ENCODE assay signal across 21 cellular contexts in the genomic region with DNA sequence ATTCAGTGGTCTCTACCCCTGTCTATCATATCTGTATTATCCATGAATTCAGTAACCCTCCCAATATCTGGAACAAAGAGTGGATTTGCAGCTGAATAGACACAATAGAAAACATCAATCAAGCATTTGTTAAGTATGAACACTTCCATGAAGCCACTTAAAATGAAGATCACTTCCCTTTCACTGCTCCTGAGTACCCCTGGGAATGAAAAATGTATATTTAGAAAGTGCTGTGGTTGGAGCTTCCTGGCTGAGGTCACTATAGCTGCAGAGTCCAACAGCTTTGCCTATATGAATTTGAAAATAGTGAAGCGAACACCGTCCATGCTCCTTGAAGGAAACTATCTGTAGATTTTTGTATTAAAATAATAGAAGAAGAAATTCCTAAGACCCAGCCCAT.
"Had no signal": no experiment of that assay in that cellular context is flagged by ENCODE, and none has a peak within 500 bp of the region (broad histone marks: within the 10 kb centered on the region; RNA-seq: fewer than 3 reads in every experiment).

No MANE protein-coding gene starts in this region.

- H3K27ac ChIP-seq: epithelial cell of prostate, esophagus muscularis mucosa, gastrocnemius medialis, heart right ventricle, right atrium auricular region, sigmoid colon, skin epidermis, stomach had no signal

- H3K4me1 ChIP-seq: esophagus muscularis mucosa, gastrocnemius medialis, heart right ventricle, right atrium auricular region, sigmoid colon, stomach had no signal

- ATAC-seq: effector memory CD8-positive, alpha-beta T cell; gastrocnemius medialis; heart right ventricle; left lobe of liver; naive thymus-derived CD4-positive, alpha-beta T cell had no signal

- H3K27me3 Mint-ChIP-seq: dendritic cell treated with granulocyte-macrophage colony-stimulating factor and Interleukin-4, amounts not matched to agents 40 ng/mL and 50 ng/mL, for 4 days; type B pancreatic cell had no signal

- H3K4me3 ChIP-seq: esophagus muscularis mucosa, gastrocnemius medialis, heart right ventricle, right atrium auricular region, sigmoid colon, skin epidermis, stomach had no signal

- H3K4me3 Mint-ChIP-seq: dendritic cell treated with granulocyte-macrophage colony-stimulating factor and Interleukin-4, amounts not matched to agents 40 ng/mL and 50 ng/mL, for 4 days; effector memory CD8-positive, alpha-beta T cell; naive thymus-derived CD4-positive, alpha-beta T cell; nephron progenitor cell; type B pancreatic cell had no signal

- H3K27ac Mint-ChIP-seq: dendritic cell treated with granulocyte-macrophage colony-stimulating factor and Interleukin-4, amounts not matched to agents 40 ng/mL and 50 ng/mL, for 4 days; effector memory CD8-positive, alpha-beta T cell; naive thymus-derived CD4-positive, alpha-beta T cell; nephron progenitor cell; type B pancreatic cell had no signal

- DNase-seq: effector memory CD8-positive, alpha-beta T cell; gastrocnemius medialis; heart right ventricle; hypothalamus; islet precursor cell; mammary epithelial cell; naive thymus-derived CD4-positive, alpha-beta T cell; nephron progenitor cell; posterior cingulate gyrus; sigmoid colon; stimulated activated CD4-positive, alpha-beta T cell treated with anti-CD3 and anti-CD28 coated beads, Interleukin-12 subunit alpha, Interleukin-12 subunit beta, amount 100 ng/mL, for 4 hours; stimulated activated naive CD4-positive, alpha-beta T cell; stomach; substantia nigra had no signal

- H3K9me3 Mint-ChIP-seq: dendritic cell treated with granulocyte-macrophage colony-stimulating factor and Interleukin-4, amounts not matched to agents 40 ng/mL and 50 ng/mL, for 4 days; nephron progenitor cell; type B pancreatic cell had no signal

- H3K4me1 Mint-ChIP-seq: naive thymus-derived CD4-positive, alpha-beta T cell; nephron progenitor cell had no signal

- H3K27me3 ChIP-seq: esophagus muscularis mucosa, gastrocnemius medialis, heart right ventricle, right atrium auricular region, sigmoid colon, stomach had no signal

- H3K36me3 ChIP-seq: esophagus muscularis mucosa, gastrocnemius medialis, heart right ventricle, right atrium auricular region, sigmoid colon, stomach had no signal

- H3K36me3 Mint-ChIP-seq: naive thymus-derived CD4-positive, alpha-beta T cell; type B pancreatic cell had no signal
